Comparison of ENCODE assay signal across 15 cellular contexts in genomic region chrX:103362504-103362903, GRCh38. TPM values are rescaled to one million over a fixed set of nuclear protein-coding genes. Genes with fewer than 3 reads are reported as not detected.
DNase-seq lines count a peak whose midpoint lies in the region; ATAC-seq and TF ChIP-seq lines count a peak whose summit lies in the region.
"Had no signal": no experiment of that assay in that cellular context is flagged by ENCODE, and none has a peak within 500 bp of the region (broad histone marks: within the 10 kb centered on the region; RNA-seq: fewer than 3 reads in every experiment).

No MANE protein-coding gene starts in this region.

- H3K9me3 ChIP-seq in RWPE2 (ENCODE audit: severe bottlenecking), result no peaks in the 10 kb centered on the region

- no peak overlapping the region for H3K4me3 Mint-ChIP-seq in osteocyte (ENCODE audit: unreplicated experiment)
- H3K4me3 Mint-ChIP-seq: CD8-positive, alpha-beta T cell; neural crest cell had no signal

- no peak overlapping the region for H3K4me3 ChIP-seq in RWPE2 (ENCODE audit: severe bottlenecking)
- H3K4me3 ChIP-seq: coronary artery had no signal

- ATAC-seq in RWPE2 (ENCODE audit: low read depth) (peak; percentile 86), GM19452 (IDR thresholded peaks at IDR 0.05; ENCODE audit: unreplicated experiment) (no peak), GM19328 (IDR thresholded peaks at IDR 0.05; ENCODE audit: unreplicated experiment) (no peak)
- ATAC-seq: CD8-positive, alpha-beta T cell; left colon had no signal

- H3K4me1 Mint-ChIP-seq in osteocyte (ENCODE audit: unreplicated experiment), result peaks cover 24% of the 10 kb centered on the region

- peaks cover 18% of the 10 kb centered on the region for H3K4me1 ChIP-seq in RWPE2 (ENCODE audit: insufficient read depth, poor library complexity, severe bottlenecking)

- H3K36me3 ChIP-seq in RWPE2 (ENCODE audit: low read depth), result peaks cover 7% of the 10 kb centered on the region; the same call in 1 of the 2 replicates

- H3K27me3 ChIP-seq in RWPE2 (ENCODE audit: insufficient read depth, poor library complexity, severe bottlenecking), result no peaks in the 10 kb centered on the region

- peak overlapping the region; percentile 2 for H3K27ac Mint-ChIP-seq in osteocyte (ENCODE audit: unreplicated experiment)
- H3K27ac Mint-ChIP-seq: CD8-positive, alpha-beta T cell had no signal

- peak; percentile 60 for DNase-seq in GM03348 (ENCODE audit: low spot score)
- DNase-seq in RWPE2 (ENCODE audit: low spot score), result no peak
- DNase-seq in fibroblast of peridontal ligament (ENCODE audit: extremely low read depth), result peak; percentile 56
- DNase-seq in osteocyte (ENCODE audit: extremely low spot score, unreplicated experiment), result no peak
- no peak for DNase-seq in ecto neural progenitor cell (ENCODE audit: low spot score)
- no peak for DNase-seq in SHP77 (lab: John Stamatoyannopoulos, UW)
- DNase-seq: activated CD4-positive, alpha-beta T cell treated with anti-CD3 and anti-CD28 coated beads for 1 hour; activated T-cell treated with anti-CD3 and anti-CD28 coated beads, Interleukin-2, amount 50 U/mL, for 1 hour; CD8-positive, alpha-beta T cell; left colon; NCI-H1694 treated with DMSO at 0.1 percent for 48 hours had no signal

- peak overlapping the region; percentile 12 for H3K27ac ChIP-seq in RWPE2 (ENCODE audit: poor library complexity, severe bottlenecking)
- H3K27ac ChIP-seq: coronary artery had no signal

- H3K27me3 Mint-ChIP-seq in osteocyte (ENCODE audit: unreplicated experiment), result no peaks in the 10 kb centered on the region

- peaks cover 8% of the 10 kb centered on the region for H3K9me3 Mint-ChIP-seq in osteocyte (ENCODE audit: unreplicated experiment)
- H3K9me3 Mint-ChIP-seq: CD8-positive, alpha-beta T cell had no signal

- TF ChIP-seq CTCF in RWPE2 (IDR thresholded peaks at IDR 0.05; ENCODE audit: poor library complexity, severe bottlenecking) (no peak), osteocyte (IDR thresholded peaks at IDR 0.05) (no peak)

- H3K36me3 Mint-ChIP-seq in osteocyte (ENCODE audit: unreplicated experiment), result peaks cover 6% of the 10 kb centered on the region
- H3K36me3 Mint-ChIP-seq: CD8-positive, alpha-beta T cell had no signal

RNA-seq across cellular contexts. Expression of gene TCEAL9, which starts 6.2 kb away (rescaled TPM):
- 77.0 and 90.1 TPM in 2 replicates for total RNA-seq in osteocyte

RNA-seq across cellular contexts. Expression of gene BEX3, which starts 13.8 kb away (rescaled TPM):
- 216 and 224 TPM in 2 replicates for total RNA-seq in osteocyte

RNA-seq across cellular contexts. Expression of gene TCEAL7, which starts 32.5 kb away (rescaled TPM):
- total RNA-seq in osteocyte, result 13.4 and 14.7 TPM in 2 replicates
- total RNA-seq: CD8-positive, alpha-beta T cell had no signal

RNA-seq across cellular contexts. Expression of gene BEX2, which starts 51.7 kb away (rescaled TPM):
- total RNA-seq in osteocyte, result 4.0 and 4.1 TPM in 2 replicates

Comparison
In these comparisons a context has a peak if more than half of its experiments do, and no peak if none do; other contexts are left out.
1. DNase-seq: peak in GM03348 (single experiment) and fibroblast of peridontal ligament (single experiment); none in RWPE2 (single experiment), osteocyte (single experiment), ecto neural progenitor cell (single experiment) and SHP77 (0 of 2).